16 cellular contexts compared by ENCODE assay signal in genomic region chr11:35621620-35622019, GRCh38. TPM values are rescaled to one million over a fixed set of nuclear protein-coding genes. Genes with fewer than 3 reads are reported as not detected.
DNase-seq lines count a peak whose midpoint lies in the region; ATAC-seq and TF ChIP-seq lines count a peak whose summit lies in the region.
"Had no signal": no experiment of that assay in that cellular context is flagged by ENCODE, and none has a peak within 500 bp of the region (broad histone marks: within the 10 kb centered on the region; RNA-seq: fewer than 3 reads in every experiment).

No MANE protein-coding gene starts in this region.

- H3K9ac ChIP-seq in Karpas-422 (ENCODE audit: low read length) = no peak overlapping the region

- no peak for TF ChIP-seq CTCF in mesothelial cell of epicardium (IDR thresholded peaks at IDR 0.05; ENCODE audit: unreplicated experiment)

- H3K4me1 ChIP-seq in ACC112 (ENCODE audit: control insufficient read depth, insufficient read depth, low read length, unreplicated experiment) (peaks cover 55% of the 10 kb centered on the region), Karpas-422 (ENCODE audit: low read length) (no peaks in the 10 kb centered on the region)

- no peaks in the 10 kb centered on the region for H3K9me3 ChIP-seq in Karpas-422 (ENCODE audit: low read length)

- H3K4me3 ChIP-seq in ACC112 (ENCODE audit: low read depth, low read length) = peak overlapping the region; percentile 75
- H3K4me3 ChIP-seq in Karpas-422 (ENCODE audit: low read length) = no peak overlapping the region
- H3K4me3 ChIP-seq: skin epidermis had no signal

- no peak overlapping the region for H3K4me2 ChIP-seq in Karpas-422 (ENCODE audit: low read depth, low read length, poor library complexity, severe bottlenecking)

- no peak for ATAC-seq in HG02938 (IDR thresholded peaks at IDR 0.05; ENCODE audit: unreplicated experiment)
- ATAC-seq: left ventricle myocardium superior, WTC11 had no signal

- no peaks in the 10 kb centered on the region for H3K9me2 ChIP-seq in Karpas-422 (replicated peaks; ENCODE audit: insufficient read depth, low read length)

- H4K20me1 ChIP-seq in Karpas-422 (ENCODE audit: insufficient read depth, low read depth, low read length) = no peaks in the 10 kb centered on the region

- no peaks in the 10 kb centered on the region for H3K36me3 Mint-ChIP-seq in mesothelial cell of epicardium
- H3K36me3 Mint-ChIP-seq: activated naive CD4-positive, alpha-beta T cell treated with anti-CD3 and anti-CD28 coated beads, Interleukin-2, amount 10 ng/mL, durations not matched to agents 7 days and 5 days had no signal

- no peaks in the 10 kb centered on the region for H3K9me3 Mint-ChIP-seq in mesothelial cell of epicardium
- H3K9me3 Mint-ChIP-seq: activated naive CD4-positive, alpha-beta T cell treated with anti-CD3 and anti-CD28 coated beads, Interleukin-2, amount 10 ng/mL, durations not matched to agents 7 days and 5 days had no signal

- DNase-seq in LoVo (ENCODE audit: low spot score) (peak; percentile 29), dermis blood vessel endothelial cell (peak; percentile 28), mesothelial cell of epicardium (ENCODE audit: low spot score in 2 of 2, unreplicated experiment in 2 of 2) (no peak), Karpas-422 (no peak), foreskin melanocyte (no peak), NCI-H524 (lab: John Stamatoyannopoulos, UW) (no peak)
- DNase-seq: activated naive CD4-positive, alpha-beta T cell treated with anti-CD3 and anti-CD28 coated beads, Interleukin-2, amount 10 ng/mL, durations not matched to agents 7 days and 5 days; central memory CD4-positive, alpha-beta T cell; DMS53; hypothalamus; left ventricle myocardium superior; occipital lobe had no signal

- peak overlapping the region; percentile 68 for H3K4me3 Mint-ChIP-seq in mesothelial cell of epicardium
- H3K4me3 Mint-ChIP-seq: activated naive CD4-positive, alpha-beta T cell treated with anti-CD3 and anti-CD28 coated beads, Interleukin-2, amount 10 ng/mL, durations not matched to agents 7 days and 5 days had no signal

- H3K79me2 ChIP-seq in ACC112 (ENCODE audit: control insufficient read depth, insufficient read depth, low read length, unreplicated experiment) = peaks cover 27% of the 10 kb centered on the region
- no peaks in the 10 kb centered on the region for H3K79me2 ChIP-seq in Karpas-422 (ENCODE audit: low read length)

- H3K4me1 Mint-ChIP-seq in mesothelial cell of epicardium = peaks cover 65% of the 10 kb centered on the region

- H3K27me3 ChIP-seq in ACC112 (ENCODE audit: insufficient read depth, low read length) = no peaks in the 10 kb centered on the region
- no peaks in the 10 kb centered on the region for H3K27me3 ChIP-seq in Karpas-422 (ENCODE audit: low read length)

- H3K36me3 ChIP-seq in ACC112 (ENCODE audit: insufficient read depth, low read length) (no peaks in the 10 kb centered on the region), Karpas-422 (ENCODE audit: insufficient read depth, low read length) (no peaks in the 10 kb centered on the region)

- H2AFZ ChIP-seq in ACC112 (ENCODE audit: low read length, unreplicated experiment) = no peak overlapping the region
- H2AFZ ChIP-seq in Karpas-422 (ENCODE audit: low read length) = no peak overlapping the region

- no peaks in the 10 kb centered on the region for H3K27me3 Mint-ChIP-seq in mesothelial cell of epicardium (ENCODE audit: low read depth)

- peak overlapping the region; percentile 52 for H3K27ac ChIP-seq in ACC112 (ENCODE audit: low read depth, low read length)
- no peak overlapping the region for H3K27ac ChIP-seq in Karpas-422 (ENCODE audit: low read length)

- peak overlapping the region; percentile 97 for H3K27ac Mint-ChIP-seq in mesothelial cell of epicardium
- H3K27ac Mint-ChIP-seq: activated naive CD4-positive, alpha-beta T cell treated with anti-CD3 and anti-CD28 coated beads, Interleukin-2, amount 10 ng/mL, durations not matched to agents 7 days and 5 days; WTC11 had no signal

RNA-seq across cellular contexts. Expression of gene FJX1, which starts 3.4 kb away (rescaled TPM):
- total RNA-seq in dermis blood vessel endothelial cell (44.5 and 52.1 TPM in 2 replicates), mesothelial cell of epicardium (70.7 to 73.1 TPM (median 72.8 TPM) in 3 replicates)
- total RNA-seq in Karpas-422 (2014; rRNA removed; shearing (Covaris generic); ENCODE audit: low replicate concordance) = not detected in 2 replicates

RNA-seq across cellular contexts. Expression of gene TRIM44, which starts 41.0 kb away (rescaled TPM):
- total RNA-seq in dermis blood vessel endothelial cell = 20.6 and 25.4 TPM in 2 replicates
- total RNA-seq in mesothelial cell of epicardium = 81.2 to 88.2 TPM (median 86.6 TPM) in 3 replicates
- 14.9 and 16.3 TPM in 2 replicates for total RNA-seq in Karpas-422 (2014; rRNA removed; shearing (Covaris generic); ENCODE audit: low replicate concordance)

Comparison
In these comparisons a context has a peak if more than half of its experiments do, and no peak if none do; other contexts are left out.
1. DNase-seq: peak in LoVo (single experiment) and dermis blood vessel endothelial cell (single experiment); none in mesothelial cell of epicardium (0 of 2), Karpas-422 (single experiment), foreskin melanocyte (single experiment) and NCI-H524 (0 of 2).
2. RNA of gene FJX1, which starts 3.4 kb away (total RNA-seq): 70.7 to 73.1 TPM in mesothelial cell of epicardium and 44.5 to 52.1 TPM in dermis blood vessel endothelial cell; not detected in Karpas-422; every median in the first group is over 10 times any median in the second.